ENCODE assay signal across 15 cellular contexts in the genomic region with DNA sequence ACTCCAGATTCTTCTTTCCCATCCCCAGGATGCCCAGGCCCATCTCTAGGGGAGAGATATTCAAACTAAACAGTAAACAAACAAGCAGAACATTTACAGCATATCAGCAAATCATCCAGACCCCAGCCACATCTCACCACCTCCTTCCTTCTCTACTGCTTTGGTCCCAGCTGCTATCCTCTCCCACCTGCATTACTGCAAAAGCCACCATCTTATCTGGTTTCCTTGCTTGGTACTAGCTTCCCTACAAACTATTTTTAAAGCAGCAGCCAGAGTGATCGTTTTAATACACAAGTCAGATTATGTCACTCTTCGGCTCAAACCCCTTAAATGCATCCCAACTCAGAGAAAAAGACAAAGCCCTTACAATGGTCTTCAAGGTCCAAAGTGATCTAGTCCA. TPM values are rescaled to one million over a fixed set of nuclear protein-coding genes. Genes with fewer than 3 reads are reported as not detected.
A peak's percentile ranks its signal among the peaks of the same experiment; 100 is the strongest.
DNase-seq lines count a peak whose midpoint lies in the region; ATAC-seq lines count a peak whose summit lies in the region.
"Had no signal": no experiment of that assay in that cellular context is flagged by ENCODE, and none has a peak within 500 bp of the region (broad histone marks: within the 10 kb centered on the region; RNA-seq: fewer than 3 reads in every experiment).

No MANE protein-coding gene starts in this region.

- H3K9me3 Mint-ChIP-seq in activated CD4-positive, alpha-beta T cell treated with anti-CD3 and anti-CD28 coated beads, Interleukin-2, amount 10 ng/mL, durations not matched to agents 7 days and 5 days: no peaks in the 10 kb centered on the region
- no peaks in the 10 kb centered on the region for H3K9me3 Mint-ChIP-seq in T-cell
- no peaks in the 10 kb centered on the region for H3K9me3 Mint-ChIP-seq in effector memory CD8-positive, alpha-beta T cell
- H3K9me3 Mint-ChIP-seq in stimulated activated naive CD8-positive, alpha-beta T cell treated with anti-CD3 and anti-CD28 coated beads, Interleukin-15, amount 100 ng/mL, for 72 hours: no peaks in the 10 kb centered on the region
- H3K9me3 Mint-ChIP-seq: endodermal cell, nephron had no signal

- H3K4me3 Mint-ChIP-seq in activated CD4-positive, alpha-beta T cell treated with anti-CD3 and anti-CD28 coated beads, Interleukin-2, amount 10 ng/mL, durations not matched to agents 7 days and 5 days: peak overlapping the region; percentile 1
- H3K4me3 Mint-ChIP-seq in T-cell: peak overlapping the region; percentile 79 to 84 (median 83)
- H3K4me3 Mint-ChIP-seq in effector memory CD8-positive, alpha-beta T cell: peak overlapping the region; percentile 86 to 87
- H3K4me3 Mint-ChIP-seq in stimulated activated naive CD8-positive, alpha-beta T cell treated with anti-CD3 and anti-CD28 coated beads, Interleukin-15, amount 100 ng/mL, for 72 hours: peak overlapping the region; percentile 35 to 68
- H3K4me3 Mint-ChIP-seq: endodermal cell, nephron had no signal

- no peaks in the 10 kb centered on the region for H3K27me3 Mint-ChIP-seq in activated CD4-positive, alpha-beta T cell treated with anti-CD3 and anti-CD28 coated beads, Interleukin-2, amount 10 ng/mL, durations not matched to agents 7 days and 5 days
- no peaks in the 10 kb centered on the region for H3K27me3 Mint-ChIP-seq in T-cell
- H3K27me3 Mint-ChIP-seq in effector memory CD8-positive, alpha-beta T cell: no peaks in the 10 kb centered on the region
- H3K27me3 Mint-ChIP-seq in stimulated activated naive CD8-positive, alpha-beta T cell treated with anti-CD3 and anti-CD28 coated beads, Interleukin-15, amount 100 ng/mL, for 72 hours: no peaks in the 10 kb centered on the region

- CTCF ChIA-PET in activated CD4-positive, alpha-beta T cell treated with anti-CD3 and anti-CD28 coated beads, Interleukin-2, amount 10 ng/mL, durations not matched to agents 7 days and 5 days (lab: Charles Lee): no interaction called here
- CTCF ChIA-PET in T-cell (lab: Charles Lee): interaction anchor here (1.1 to 3.3 kb wide), 5 partner anchors 9 to 87 kb away, joined by 3 to 17 read pairs (median 6); no protein-coding TSS in a partner anchor

- peaks cover 67% of the 10 kb centered on the region for H3K4me1 Mint-ChIP-seq in activated CD4-positive, alpha-beta T cell treated with anti-CD3 and anti-CD28 coated beads, Interleukin-2, amount 10 ng/mL, durations not matched to agents 7 days and 5 days
- H3K4me1 Mint-ChIP-seq in T-cell: peaks cover 79 to 85% (median 82%) of the 10 kb centered on the region in 3 donors
- peaks cover 60 to 65% of the 10 kb centered on the region in 2 donors for H3K4me1 Mint-ChIP-seq in effector memory CD8-positive, alpha-beta T cell (ENCODE audit: low read depth in 2 of 2)
- H3K4me1 Mint-ChIP-seq in stimulated activated naive CD8-positive, alpha-beta T cell treated with anti-CD3 and anti-CD28 coated beads, Interleukin-15, amount 100 ng/mL, for 72 hours: peaks cover 77% of the 10 kb centered on the region
- H3K4me1 Mint-ChIP-seq: nephron had no signal

- POLR2A ChIA-PET in activated CD4-positive, alpha-beta T cell treated with anti-CD3 and anti-CD28 coated beads, Interleukin-2, amount 10 ng/mL, durations not matched to agents 7 days and 5 days (lab: Charles Lee): interaction anchor here (0.6 kb wide), 1 partner anchor 116 kb away, joined by 3 read pairs; no protein-coding TSS in a partner anchor
- POLR2A ChIA-PET in T-cell (lab: Charles Lee): no interaction called here

- no peak for ATAC-seq in T-cell (replicated peaks in 1 of 4)
- no peak for ATAC-seq in effector memory CD8-positive, alpha-beta T cell (replicated peaks)
- no peak for ATAC-seq in stimulated activated naive CD8-positive, alpha-beta T cell treated with anti-CD3 and anti-CD28 coated beads, Interleukin-15, amount 100 ng/mL, for 72 hours
- no peak for ATAC-seq in GM21360 (IDR thresholded peaks at IDR 0.05; ENCODE audit: unreplicated experiment)
- no peak for ATAC-seq in HG02885 (IDR thresholded peaks at IDR 0.05; ENCODE audit: poor library complexity, unreplicated experiment)
- ATAC-seq: A549 had no signal

- no peak for DNase-seq in activated CD4-positive, alpha-beta T cell treated with anti-CD3 and anti-CD28 coated beads, Interleukin-2, amount 10 ng/mL, durations not matched to agents 7 days and 5 days
- DNase-seq in activated CD4-positive, alpha-beta T cell treated with anti-CD3 and anti-CD28 coated beads, Interleukin-2, amount 50 U/mL, for 4 hours: no peak
- DNase-seq in T-cell (no peak), cerebellar cortex (ENCODE audit: low spot score) (no peak)
- DNase-seq in effector memory CD8-positive, alpha-beta T cell: no peak
- no peak for DNase-seq in stimulated activated naive CD8-positive, alpha-beta T cell treated with anti-CD3 and anti-CD28 coated beads, Interleukin-15, amount 100 ng/mL, for 72 hours
- DNase-seq: activated CD4-positive, alpha-beta T cell treated with anti-CD3 and anti-CD28 coated beads for 1 hour; amniotic stem cell; endodermal cell; SHP77; stimulated activated CD4-positive, alpha-beta T cell treated with anti-CD3 and anti-CD28 coated beads, Interleukin-12 subunit alpha, Interleukin-12 subunit beta, amount 100 ng/mL, for 4 hours had no signal

- peaks cover 28% of the 10 kb centered on the region for H3K36me3 Mint-ChIP-seq in activated CD4-positive, alpha-beta T cell treated with anti-CD3 and anti-CD28 coated beads, Interleukin-2, amount 10 ng/mL, durations not matched to agents 7 days and 5 days (ENCODE audit: low read depth)
- peaks cover 21% of the 10 kb centered on the region for H3K36me3 Mint-ChIP-seq in T-cell
- H3K36me3 Mint-ChIP-seq in effector memory CD8-positive, alpha-beta T cell (ENCODE audit: insufficient read depth): peaks cover 12% of the 10 kb centered on the region

- peak overlapping the region; percentile 95 for H3K27ac Mint-ChIP-seq in activated CD4-positive, alpha-beta T cell treated with anti-CD3 and anti-CD28 coated beads, Interleukin-2, amount 10 ng/mL, durations not matched to agents 7 days and 5 days
- peak overlapping the region; percentile 95 to 97 for H3K27ac Mint-ChIP-seq in T-cell
- H3K27ac Mint-ChIP-seq in effector memory CD8-positive, alpha-beta T cell: peak overlapping the region; percentile 98
- H3K27ac Mint-ChIP-seq in stimulated activated naive CD8-positive, alpha-beta T cell treated with anti-CD3 and anti-CD28 coated beads, Interleukin-15, amount 100 ng/mL, for 72 hours: peak overlapping the region in 1 of 2 donors; percentile 80
- H3K27ac Mint-ChIP-seq: endodermal cell, nephron had no signal

RNA-seq across cellular contexts. Expression of a gene that starts 4.8 kb away (rescaled TPM):
- 10 to 100 TPM; 18.2 to 23.6 TPM for total RNA-seq in activated CD4-positive, alpha-beta T cell treated with anti-CD3 and anti-CD28 coated beads, Interleukin-2, amount 10 ng/mL, durations not matched to agents 7 days and 5 days
- 10 to 100 TPM; 16.6 to 36.2 (median 26.2) TPM for total RNA-seq in T-cell

RNA-seq across cellular contexts. Expression of a gene that starts 18.7 kb away (rescaled TPM):
- total RNA-seq in activated CD4-positive, alpha-beta T cell treated with anti-CD3 and anti-CD28 coated beads, Interleukin-2, amount 10 ng/mL, durations not matched to agents 7 days and 5 days: 10 to 100 TPM; 10.9 to 12.8 TPM
- 10 to 100 TPM; 10.9 to 17.2 (median 16.8) TPM for total RNA-seq in T-cell

RNA-seq across cellular contexts. Expression of a gene that starts 51.4 kb away (rescaled TPM):
- total RNA-seq in activated CD4-positive, alpha-beta T cell treated with anti-CD3 and anti-CD28 coated beads, Interleukin-2, amount 10 ng/mL, durations not matched to agents 7 days and 5 days: not detected
- under 1 TPM in 2 of 5 donors, not detected in 3; 0.07 to 0.16 TPM for total RNA-seq in T-cell

Comparison
In these comparisons a context has a peak if more than half of its experiments do, and no peak if none do; other contexts are left out.
1. H3K4me3 Mint-ChIP-seq: peak in every context shown above with its lines; median percentile 86 in effector memory CD8-positive, alpha-beta T cell; 83 in T-cell; 52 in stimulated activated naive CD8-positive, alpha-beta T cell treated with anti-CD3 and anti-CD28 coated beads, Interleukin-15, amount 100 ng/mL, for 72 hours; 1 in activated CD4-positive, alpha-beta T cell treated with anti-CD3 and anti-CD28 coated beads, Interleukin-2, amount 10 ng/mL, durations not matched to agents 7 days and 5 days.